In genomic region chr14:58280954-58281787, GRCh38 we compare ENCODE assay signal across 8 cellular contexts. TPM values are rescaled to one million over a fixed set of nuclear protein-coding genes. Genes with fewer than 3 reads are reported as not detected.
DNase-seq lines count a peak whose midpoint lies in the region; ATAC-seq, FAIRE-seq and TF ChIP-seq lines count a peak whose summit lies in the region.

No MANE protein-coding gene starts in this region.

- intact Hi-C loops in mammary epithelial cell (cut with micrococcal nuclease) = no loop called here

- H3K36me3 ChIP-seq in mammary epithelial cell (ENCODE audit: insufficient read depth, low read length) (peaks cover 42% of the 10 kb centered on the region), keratinocyte (ENCODE audit: control insufficient read depth in 2 of 2, extremely low read depth in 1 of 2, insufficient read depth in 2 of 2, low read length in 2 of 2) (peaks cover 5 to 10% of the 10 kb centered on the region in 2 experiments), neural progenitor cell (peaks cover 7% of the 10 kb centered on the region)

- H3K27me3 Mint-ChIP-seq in stimulated activated naive B cell treated with anti-CD40 and anti-IgM and Interleukin-4, amounts not matched to agents 10 μg/mL and 1 μg/mL and 100 μg/mL, for 72 hours = no peaks in the 10 kb centered on the region
- no peaks in the 10 kb centered on the region for H3K27me3 Mint-ChIP-seq in neural progenitor cell (ENCODE audit: insufficient read depth, low read depth)

- H3F3A ChIP-seq in neural progenitor cell (ENCODE audit: low read depth) = no peaks in the 10 kb centered on the region

- H3K79me2 ChIP-seq in mammary epithelial cell (ENCODE audit: insufficient read depth, low read length) (peaks cover 98% of the 10 kb centered on the region), keratinocyte (ENCODE audit: control insufficient read depth, insufficient read depth, low read length) (peaks cover 82% of the 10 kb centered on the region), neural progenitor cell (ENCODE audit: low read depth) (peaks cover 99% of the 10 kb centered on the region)

- H3K4me3 ChIP-seq in mammary epithelial cell (replicated peaks in 1 of 3; ENCODE audit: insufficient read depth in 1 of 3, low read depth in 2 of 3, low read length in 3 of 3) (no peak overlapping the region), keratinocyte (ENCODE audit: control insufficient read depth in 2 of 3, extremely low read depth in 1 of 3, insufficient read depth in 2 of 3, low read depth in 1 of 3, low read length in 3 of 3) (no peak overlapping the region), neural progenitor cell (no peak overlapping the region)

- H3K9me1 ChIP-seq in keratinocyte (ENCODE audit: control insufficient read depth, extremely low read depth, insufficient read depth, low read length) = no peaks in the 10 kb centered on the region

- H3K27me3 ChIP-seq in mammary epithelial cell (ENCODE audit: insufficient read depth, low read length) = no peaks in the 10 kb centered on the region
- H3K27me3 ChIP-seq in keratinocyte (ENCODE audit: control insufficient read depth, extremely low read depth, insufficient read depth, low read length) = no peaks in the 10 kb centered on the region
- H3K27me3 ChIP-seq in neural progenitor cell = no peaks in the 10 kb centered on the region

- peaks cover 13% of the 10 kb centered on the region for H3K4me1 ChIP-seq in mammary epithelial cell (ENCODE audit: insufficient read depth, low read length)
- peaks cover 16% of the 10 kb centered on the region for H3K4me1 ChIP-seq in keratinocyte (ENCODE audit: control insufficient read depth, extremely low read depth, insufficient read depth, low read length)
- no peaks in the 10 kb centered on the region for H3K4me1 ChIP-seq in neural progenitor cell

- H3K9me3 ChIP-seq in mammary epithelial cell (replicated peaks; ENCODE audit: insufficient read depth, low read length) (no peaks in the 10 kb centered on the region), keratinocyte (ENCODE audit: control insufficient read depth, low read depth, low read length) (no peaks in the 10 kb centered on the region), neural progenitor cell (ENCODE audit: low read depth) (no peaks in the 10 kb centered on the region)

- H4K20me1 ChIP-seq in mammary epithelial cell (ENCODE audit: insufficient read depth, low read length) = no peaks in the 10 kb centered on the region
- H4K20me1 ChIP-seq in keratinocyte (ENCODE audit: control insufficient read depth, extremely low read depth, insufficient read depth, low read length) = no peaks in the 10 kb centered on the region
- peaks cover 33% of the 10 kb centered on the region for H4K20me1 ChIP-seq in neural progenitor cell (ENCODE audit: low read depth)

- H3K27ac Mint-ChIP-seq in stimulated activated naive B cell treated with anti-CD40 and anti-IgM and Interleukin-4, amounts not matched to agents 10 μg/mL and 1 μg/mL and 100 μg/mL, for 72 hours = peak overlapping the region; percentile 96
- H3K27ac Mint-ChIP-seq in neural progenitor cell = no peak overlapping the region

- dilution Hi-C loops in mammary epithelial cell (cut with HindIII; ENCODE audit: low sequenced_read_pairs) (no loop called here), keratinocyte (cut with MboI; ENCODE audit: extremely low pct_ligation_motif_present, low sequenced_read_pairs) (no loop called here)

- peaks cover 25 to 59% of the 10 kb centered on the region in 2 donors for H3K4me1 Mint-ChIP-seq in stimulated activated naive B cell treated with anti-CD40 and anti-IgM and Interleukin-4, amounts not matched to agents 10 μg/mL and 1 μg/mL and 100 μg/mL, for 72 hours
- H3K4me1 Mint-ChIP-seq in neural progenitor cell = no peaks in the 10 kb centered on the region

- H3K27ac ChIP-seq in mammary epithelial cell (ENCODE audit: insufficient read depth, low read depth, low read length) (peak overlapping the region; percentile 73), keratinocyte (ENCODE audit: control insufficient read depth, insufficient read depth, low read length) (peak overlapping the region; percentile 62), neural progenitor cell (no peak overlapping the region)

- H2AFZ ChIP-seq in mammary epithelial cell (ENCODE audit: low read depth, low read length) (peak overlapping the region; percentile 21), keratinocyte (ENCODE audit: control insufficient read depth, low read length) (no peak overlapping the region), neural progenitor cell (replicated peaks) (no peak overlapping the region)

- 3% methylated on average over 4 of the region's 4 CpGs for WGBS in mammary epithelial cell (ENCODE audit: low coverage, missing lambda C conversion rate)

- no peak for TF ChIP-seq CTCF in mammary epithelial cell (conservative IDR thresholded peaks at IDR 0.05 in 1 of 2, IDR thresholded peaks at IDR 0.05 in 1 of 2; ENCODE audit: extremely low read depth in 1 of 2, insufficient read depth in 1 of 2, low read depth in 1 of 2, low read length in 2 of 2)
- TF ChIP-seq CTCF in keratinocyte (optimal IDR thresholded peaks at IDR 0.05 in 1 of 3, IDR thresholded peaks at IDR 0.05 in 1 of 3, conservative IDR thresholded peaks at IDR 0.05 in 1 of 3; ENCODE audit: extremely low read depth in 1 of 3, insufficient read depth in 2 of 3, low read length in 3 of 3) = no peak
- no peak for TF ChIP-seq CTCF in neural progenitor cell (IDR thresholded peaks at IDR 0.05)

- in situ Hi-C loops in mammary epithelial cell (cut with MboI; ENCODE audit: low sequenced_read_pairs in 2 of 2) = no loop called here

- peak overlapping the region; percentile 72 to 73 for H3K4me3 Mint-ChIP-seq in stimulated activated naive B cell treated with anti-CD40 and anti-IgM and Interleukin-4, amounts not matched to agents 10 μg/mL and 1 μg/mL and 100 μg/mL, for 72 hours
- H3K4me3 Mint-ChIP-seq in neural progenitor cell = no peak overlapping the region

- DNase-seq in COLO829 (ENCODE audit: low spot score) (peak; percentile 97), NOMO-1 treated with dmso at 0.1 percent for 144 hours (lab: John Stamatoyannopoulos, UW; ENCODE audit: unreplicated experiment) (peak; percentile 27), mammary epithelial cell (peak; percentile 88), keratinocyte (ENCODE audit: low read depth, low spot score) (peak; percentile 30), neural progenitor cell (ENCODE audit: low spot score) (no peak), SHP77 (lab: John Stamatoyannopoulos, UW) (no peak)
- DNase-seq in stimulated activated naive B cell treated with anti-CD40 and anti-IgM and Interleukin-4, amounts not matched to agents 10 μg/mL and 1 μg/mL and 100 μg/mL, for 72 hours = peak; percentile 38

- peaks cover 0 to 1% of the 10 kb centered on the region in 2 donors for H3K9me3 Mint-ChIP-seq in stimulated activated naive B cell treated with anti-CD40 and anti-IgM and Interleukin-4, amounts not matched to agents 10 μg/mL and 1 μg/mL and 100 μg/mL, for 72 hours
- no peaks in the 10 kb centered on the region for H3K9me3 Mint-ChIP-seq in neural progenitor cell

- H3K4me2 ChIP-seq in mammary epithelial cell (ENCODE audit: insufficient read depth, low read depth, low read length) (peak overlapping the region; percentile 63), keratinocyte (ENCODE audit: control insufficient read depth, extremely low read depth, insufficient read depth, low read depth, low read length) (peak overlapping the region; percentile 70), neural progenitor cell (no peak overlapping the region)

- peaks cover 32 to 54% of the 10 kb centered on the region in 2 donors for H3K36me3 Mint-ChIP-seq in stimulated activated naive B cell treated with anti-CD40 and anti-IgM and Interleukin-4, amounts not matched to agents 10 μg/mL and 1 μg/mL and 100 μg/mL, for 72 hours
- peaks cover 18% of the 10 kb centered on the region for H3K36me3 Mint-ChIP-seq in neural progenitor cell

- CTCF ChIA-PET in mammary epithelial cell (lab: Charles Lee; ENCODE audit: low non-redundant PET) = interaction anchor here (0.7 kb wide), 1 partner anchor 36 kb away, joined by 6 read pairs; the partner anchor contains the start of gene PSMA3

- H3K9ac ChIP-seq in mammary epithelial cell (ENCODE audit: insufficient read depth, low read length) = peak overlapping the region; percentile 45
- H3K9ac ChIP-seq in keratinocyte (ENCODE audit: control insufficient read depth, extremely low read depth, insufficient read depth, low read length) = peak overlapping the region; percentile 18
- no peak overlapping the region for H3K9ac ChIP-seq in neural progenitor cell

- peak; percentile 82 for FAIRE-seq in keratinocyte (lab: Jason Lieb, UNC)

- no TSS peak for BruUV-seq in mammary epithelial cell (replicated peaks; lab: Mats Ljungman, UMichigan)

- peak; percentile 81 for ATAC-seq in GM21786 (IDR thresholded peaks at IDR 0.05; ENCODE audit: unreplicated experiment)
- peak; percentile 96 to 97 for ATAC-seq in stimulated activated naive B cell treated with anti-CD40 and anti-IgM and Interleukin-4, amounts not matched to agents 10 μg/mL and 1 μg/mL and 100 μg/mL, for 72 hours (replicated peaks)

RNA-seq across cellular contexts. Expression of gene ARID4A, which starts 17.2 kb away (rescaled TPM):
- total RNA-seq in mammary epithelial cell (10 to 100 TPM in 1 of 2 donors, 1 to 10 TPM in 1; 4.2 to 11.9 TPM), neural progenitor cell (ENCODE audit: low replicate concordance) (12.6 and 24.1 TPM in 2 replicates)
- polyA plus RNA-seq in mammary epithelial cell (2.5 TPM), keratinocyte (2.6 to 8.4 TPM (median 4.8 TPM) in 3 replicates)
- polyA minus RNA-seq in mammary epithelial cell (2.0 TPM), keratinocyte (1.2 to 14.4 TPM (median 5.3 TPM) in 3 replicates)
- polyA plus RNA-seq in keratinocyte (2011; ENCODE audit: low read depth) = 65.5 TPM
- 2.4 and 4.2 TPM in 2 replicates for polyA plus RNA-seq in keratinocyte (2011; cell fraction: cytosol; rRNA removed)
- 7.7 and 13.7 TPM in 2 replicates for polyA plus RNA-seq in keratinocyte (2011; cell fraction: nucleus; rRNA removed)
- 4.5 and 10.6 TPM in 2 replicates for polyA plus RNA-seq in keratinocyte (2012; ENCODE audit: low replicate concordance)
- 4.0 TPM for polyA minus RNA-seq in keratinocyte (2011; cell fraction: cytosol; rRNA and poly(A)+ RNA removed)
- 11.6 and 25.5 TPM in 2 replicates for polyA minus RNA-seq in keratinocyte (2011; cell fraction: nucleus; rRNA and poly(A)+ RNA removed)

RNA-seq across cellular contexts. Expression of gene PSMA3, which starts 36.5 kb away (rescaled TPM):
- total RNA-seq in mammary epithelial cell = 100 to 1,000 TPM in 1 of 2 donors, 10 to 100 TPM in 1; 69.8 to 157 TPM
- polyA plus RNA-seq in mammary epithelial cell = 199 TPM
- polyA minus RNA-seq in mammary epithelial cell = 268 TPM
- polyA plus RNA-seq in keratinocyte = 240 to 325 TPM (median 241 TPM) in 3 replicates
- polyA plus RNA-seq in keratinocyte (2011; ENCODE audit: low read depth) = 209 TPM
- polyA plus RNA-seq in keratinocyte (2011; cell fraction: cytosol; rRNA removed) = 216 and 353 TPM in 2 replicates
- 158 and 224 TPM in 2 replicates for polyA plus RNA-seq in keratinocyte (2011; cell fraction: nucleus; rRNA removed)
- 102 and 167 TPM in 2 replicates for polyA plus RNA-seq in keratinocyte (2012; ENCODE audit: low replicate concordance)
- polyA minus RNA-seq in keratinocyte = 101 to 200 TPM (median 123 TPM) in 3 replicates
- polyA minus RNA-seq in keratinocyte (2011; cell fraction: cytosol; rRNA and poly(A)+ RNA removed) = 42.6 TPM
- polyA minus RNA-seq in keratinocyte (2011; cell fraction: nucleus; rRNA and poly(A)+ RNA removed) = 27.3 and 47.9 TPM in 2 replicates
- 192 and 268 TPM in 2 replicates for total RNA-seq in neural progenitor cell (ENCODE audit: low replicate concordance)

Comparison
In these comparisons a context has a peak if more than half of its experiments do, and no peak if none do; other contexts are left out.
1. DNase-seq: peak in COLO829 (single experiment), NOMO-1 treated with dmso at 0.1 percent for 144 hours (single experiment), mammary epithelial cell (single experiment), keratinocyte (single experiment) and stimulated activated naive B cell treated with anti-CD40 and anti-IgM and Interleukin-4, amounts not matched to agents 10 μg/mL and 1 μg/mL and 100 μg/mL, for 72 hours (single experiment); none in neural progenitor cell (single experiment) and SHP77 (0 of 2).